In genomic region chr5:1998348-1998669, GRCh38 we compare ENCODE assay signal across 23 cellular contexts.
"Had no signal": no experiment of that assay in that cellular context is flagged by ENCODE, and none has a peak within 500 bp of the region (broad histone marks: within the 10 kb centered on the region; RNA-seq: fewer than 3 reads in every experiment).

No MANE protein-coding gene starts in this region.

- H3K27ac ChIP-seq: cardiac muscle cell, coronary artery, dorsolateral prefrontal cortex, gastrocnemius medialis, neural progenitor cell, right lobe of liver, upper lobe of right lung had no signal

- H2AFZ ChIP-seq: neural progenitor cell had no signal

- DNase-seq: activated CD4-positive, alpha-beta T cell treated with anti-CD3 and anti-CD28 coated beads for 4 hours; activated CD4-positive, alpha-beta T cell treated with anti-CD3 and anti-CD28 coated beads, Interleukin-2, amount 50 U/mL, for 4 hours; activated CD4-positive, CD25-positive, alpha-beta regulatory T cell; activated naive CD4-positive, alpha-beta T cell; activated T-cell treated with anti-CD3 and anti-CD28 coated beads for 4 hours; activated T-cell treated with anti-CD3 and anti-CD28 coated beads, Interleukin-2, amount 50 U/mL, for 72 hours; anterior cingulate cortex; dorsolateral prefrontal cortex; effector memory CD4-positive, alpha-beta T cell; gastrocnemius medialis; glutamatergic neuron; left ventricle myocardium superior; mesenchymal stem cell; naive thymus-derived CD8-positive, alpha-beta T cell; right lobe of liver; stimulated activated CD4-positive, alpha-beta T cell treated with anti-CD3 and anti-CD28 coated beads, Interleukin-4, amount 100 ng/mL, for 1 hour; upper lobe of right lung had no signal

- H3K9me3 ChIP-seq: right lobe of liver, upper lobe of right lung had no signal

- H3K36me3 ChIP-seq: cardiac muscle cell, gastrocnemius medialis, neural progenitor cell, right lobe of liver, upper lobe of right lung had no signal

- H3K9ac ChIP-seq: neural progenitor cell had no signal

- H3K27ac Mint-ChIP-seq: activated naive CD8-positive, alpha-beta T cell; activated T-cell treated with anti-CD3 and anti-CD28 coated beads, Interleukin-2, amount 50 U/mL, for 72 hours; naive thymus-derived CD8-positive, alpha-beta T cell; neural progenitor cell; stimulated activated naive CD8-positive, alpha-beta T cell treated with anti-CD3 and anti-CD28 coated beads, Interleukin-15, Interleukin-2, amounts not matched to agents 100 ng/mL and 50 ng/mL, for 24 hours; T-helper 2 cell treated with Interferon-gamma antibody and Interleukin-4, amounts not matched to agents 5 μg/mL and 100 μg/mL, for 36 hours had no signal

- H3K36me3 Mint-ChIP-seq: activated naive CD8-positive, alpha-beta T cell; neural progenitor cell had no signal

- H3K4me1 ChIP-seq: gastrocnemius medialis, neural progenitor cell, right lobe of liver, upper lobe of right lung had no signal

- ATAC-seq: activated T-cell treated with anti-CD3 and anti-CD28 coated beads, Interleukin-2, amount 50 U/mL, for 72 hours; gastrocnemius medialis; left ventricle myocardium superior; naive thymus-derived CD8-positive, alpha-beta T cell; right lobe of liver; upper lobe of right lung had no signal

- H3K27me3 ChIP-seq: cardiac muscle cell, gastrocnemius medialis, neural progenitor cell, right lobe of liver, upper lobe of right lung had no signal

- H3K4me2 ChIP-seq: neural progenitor cell had no signal

- H3K4me3 ChIP-seq: cardiac muscle cell, coronary artery, dorsolateral prefrontal cortex, gastrocnemius medialis, neural progenitor cell, right lobe of liver, upper lobe of right lung had no signal
